Comparison of ENCODE assay signal across 1 cellular context in genomic region chr19:39074942-39075341, GRCh38.
TF ChIP-seq lines count a peak whose summit lies in the region.

No MANE protein-coding gene starts in this region.

TF ChIP-seq in IMR-90, 13 proteins besides CTCF, POLR2A, EP300 and RAD21:
- TF ChIP-seq MAFK (IDR thresholded peaks at IDR 0.05; ENCODE audit: low read depth, low read length), result no peak
- no peak for TF ChIP-seq BHLHE40 (IDR thresholded peaks at IDR 0.05; ENCODE audit: low read depth, low read length)
- TF ChIP-seq SMC3 (IDR thresholded peaks at IDR 0.05; ENCODE audit: low read depth, low read length), result no peak
- TF ChIP-seq RCOR1 (IDR thresholded peaks at IDR 0.05; ENCODE audit: insufficient replicate concordance, low read length), result no peak
- no peak for TF ChIP-seq MAZ (IDR thresholded peaks at IDR 0.05; ENCODE audit: borderline replicate concordance, low read depth, low read length)
- no peak for TF ChIP-seq CEBPB (IDR thresholded peaks at IDR 0.05; ENCODE audit: low read depth, low read length)
- no peak for TF ChIP-seq FOS (IDR thresholded peaks at IDR 0.05; ENCODE audit: low read depth, low read length)
- no peak for TF ChIP-seq ELK1 (IDR thresholded peaks at IDR 0.05; ENCODE audit: borderline replicate concordance, low read depth, low read length)
- no peak for TF ChIP-seq USF2 (IDR thresholded peaks at IDR 0.05; ENCODE audit: low read depth, low read length)
- TF ChIP-seq MXI1 (IDR thresholded peaks at IDR 0.05; ENCODE audit: borderline replicate concordance, low read depth, low read length), result no peak
- no peak for TF ChIP-seq NFE2L2 (IDR thresholded peaks at IDR 0.05; ENCODE audit: low read depth, low read length)
- no peak for TF ChIP-seq RFX5 (IDR thresholded peaks at IDR 0.05; ENCODE audit: low read depth, low read length)
- TF ChIP-seq CHD1 (IDR thresholded peaks at IDR 0.05; ENCODE audit: low read depth, low read length), result no peak
